ENCODE assay signal across 1 cellular context in genomic region chr15:90870354-90871096, GRCh38.
TF ChIP-seq lines count a peak whose summit lies in the region.

No MANE protein-coding gene starts in this region.

TF ChIP-seq in GM12878, 131 proteins besides CTCF, POLR2A, EP300 and RAD21:
- 0 out of 2 replicates have a peak, but pooled peaks have one; percentile 63 for TF ChIP-seq MLLT1 (IDR thresholded peaks at IDR 0.05)
- TF ChIP-seq SMARCA5 (IDR thresholded peaks at IDR 0.05): no peak
- TF ChIP-seq NBN (IDR thresholded peaks at IDR 0.05): 0 out of 2 replicates have a peak, but pooled peaks have one; percentile 23
- TF ChIP-seq MAX (IDR thresholded peaks at IDR 0.05; ENCODE audit: low read depth, low read length): no peak
TF ChIP-seq in GM12878: peak in this region for 2.
